Comparison of ENCODE assay signal across 16 cellular contexts in genomic region chr14:59310644-59311043, GRCh38.
DNase-seq lines count a peak whose midpoint lies in the region; ATAC-seq, FAIRE-seq and TF ChIP-seq lines count a peak whose summit lies in the region.
"Had no signal": no experiment of that assay in that cellular context is flagged by ENCODE, and none has a peak within 500 bp of the region (broad histone marks: within the 10 kb centered on the region; RNA-seq: fewer than 3 reads in every experiment).

No MANE protein-coding gene starts in this region.

- TF ChIP-seq POLR2A in GM12891 (IDR thresholded peaks at IDR 0.05; ENCODE audit: low read depth, low read length) = no peak
- no peak for TF ChIP-seq POLR2A in uterus (IDR thresholded peaks at IDR 0.05)

- peak; percentile 72 for FAIRE-seq in GM12891 (lab: Jason Lieb, UNC)
- FAIRE-seq: H1 had no signal

- DNase-seq in GM12891 (ENCODE audit: insufficient read length, low spot score) = no peak
- peak; percentile 69 to 89 for DNase-seq in NOMO-1 (lab: John Stamatoyannopoulos, UW; ENCODE audit: unreplicated experiment in 2 of 2)
- DNase-seq in epithelial cell of prostate (ENCODE audit: low read depth, low spot score) = peak; percentile 73
- peak; percentile 81 for DNase-seq in renal cortical epithelial cell (ENCODE audit: low read depth)
- no peak for DNase-seq in uterus
- DNase-seq in activated gamma-delta T cell treated with Interleukin-2 at 50 U/mL for 16 hours = no peak
- DNase-seq in mesenteric fat pad (ENCODE audit: low spot score) = no peak
- DNase-seq: activated effector memory CD4-positive, alpha-beta T cell treated with anti-CD3 and anti-CD28 coated beads, Interleukin-2, amount 50 U/mL, for 16 hours; dermis blood vessel endothelial cell; esophagus squamous epithelium; natural killer cell; NCI-H345; stimulated activated CD4-positive, alpha-beta T cell treated with anti-CD3 and anti-CD28 coated beads, Interleukin-2, amount 100 ng/mL, for 24 hours; thyroid gland had no signal

- H3K36me3 ChIP-seq in uterus = no peaks in the 10 kb centered on the region
- H3K36me3 ChIP-seq: esophagus squamous epithelium, thyroid gland had no signal

- H3K27ac ChIP-seq in epithelial cell of prostate (no peak overlapping the region), uterus (peak overlapping the region in 1 of 2 donors; percentile 44)
- H3K27ac ChIP-seq: esophagus squamous epithelium, thyroid gland had no signal

- H3K4me1 ChIP-seq in uterus = peaks cover 0 to 10% of the 10 kb centered on the region in 2 donors

- no peak for ATAC-seq in GM21423 (IDR thresholded peaks at IDR 0.05; ENCODE audit: unreplicated experiment)
- ATAC-seq: natural killer cell had no signal

- no peak overlapping the region for H3K4me3 ChIP-seq in uterus
- H3K4me3 ChIP-seq: esophagus squamous epithelium, thyroid gland had no signal

- H3K9me3 ChIP-seq in uterus = no peaks in the 10 kb centered on the region
- H3K9me3 ChIP-seq: esophagus squamous epithelium, thyroid gland had no signal

- intact Hi-C loops in uterus (cut with DNase I; ENCODE audit: low total_unique reads) = no loop called here

- no peak for TF ChIP-seq CTCF in uterus (IDR thresholded peaks at IDR 0.05)

- no peaks in the 10 kb centered on the region for H3K27me3 ChIP-seq in uterus
- H3K27me3 ChIP-seq: esophagus squamous epithelium, thyroid gland had no signal

TF ChIP-seq in GM12891, 5 proteins besides CTCF, POLR2A, EP300 and RAD21:
- TF ChIP-seq TAF1 (IDR thresholded peaks at IDR 0.05; ENCODE audit: low read depth, low read length) (no peak), POLR2AphosphoS5 (IDR thresholded peaks at IDR 0.05; ENCODE audit: low read depth, low read length) (no peak), POU2F2 (IDR thresholded peaks at IDR 0.05; ENCODE audit: low read depth, low read length) (no peak), PAX5 (IDR thresholded peaks at IDR 0.05; ENCODE audit: insufficient read depth, low read length, severe bottlenecking) (no peak), SPI1 (IDR thresholded peaks at IDR 0.05; ENCODE audit: low read depth, low read length) (no peak)
TF ChIP-seq in GM12891: peak in this region for 0.

Comparison
In these comparisons a context has a peak if more than half of its experiments do, and no peak if none do; other contexts are left out.
1. DNase-seq: peak in NOMO-1 (2 of 2), epithelial cell of prostate (single experiment) and renal cortical epithelial cell (single experiment); none in GM12891 (single experiment), uterus (0 of 2), activated gamma-delta T cell treated with Interleukin-2 at 50 U/mL for 16 hours (single experiment) and mesenteric fat pad (single experiment).